In genomic region chr11:33707831-33708230, GRCh38 we compare ENCODE assay signal across 11 cellular contexts. TPM values are rescaled to one million over a fixed set of nuclear protein-coding genes. Genes with fewer than 3 reads are reported as not detected.
DNase-seq lines count a peak whose midpoint lies in the region; ATAC-seq, FAIRE-seq and TF ChIP-seq lines count a peak whose summit lies in the region.
"Not testable (repeated sequence)": the region's sequence is repeated elsewhere in the genome, so short reads cannot be mapped to it uniquely, and the experiment has no call there.
"Had no signal": no experiment of that assay in that cellular context is flagged by ENCODE, and none has a peak within 500 bp of the region (broad histone marks: within the 10 kb centered on the region; RNA-seq: fewer than 3 reads in every experiment).

No MANE protein-coding gene starts in this region.

- H3K9me1 ChIP-seq in endothelial cell of umbilical vein (replicated peaks; ENCODE audit: control insufficient read depth, extremely low read depth, insufficient read depth, low read length): not testable (repeated sequence)

- ATAC-seq in Right ventricle myocardium inferior (peak; percentile 24), right cardiac atrium (peak; percentile 53 to 66), lower lobe of right lung (peak; percentile 81 to 92), psoas muscle (peak; percentile 75 to 82 (median 81)), upper lobe of right lung (peak; percentile 83)

- DNase-seq in PC-9: peak in 1 of 2 experiments; percentile 91
- DNase-seq in endothelial cell of umbilical vein (ENCODE audit: low read depth, low spot score); Right ventricle myocardium inferior (ENCODE audit: missing footprints); right cardiac atrium; lower lobe of right lung; psoas muscle; upper lobe of right lung: not testable (repeated sequence)

- dilution Hi-C loops in endothelial cell of umbilical vein (cut with MboI; ENCODE audit: extremely low pct_ligation_motif_present, low sequenced_read_pairs): not testable (repeated sequence)

- not testable (repeated sequence) for TF ChIP-seq POLR2A in endothelial cell of umbilical vein (IDR thresholded peaks at IDR 0.05; ENCODE audit: low read depth, low read length)

- H3K9me2 ChIP-seq in PC-9 (ENCODE audit: insufficient read depth): not testable (repeated sequence)

- H3K4me2 ChIP-seq in PC-9: peak overlapping the region; percentile 30
- not testable (repeated sequence) for H3K4me2 ChIP-seq in endothelial cell of umbilical vein (ENCODE audit: insufficient read depth, low read length)

- peak overlapping the region; percentile 100 for H3K27ac ChIP-seq in ACC112 (ENCODE audit: low read depth, low read length)
- H3K27ac ChIP-seq in PC-9: peak overlapping the region; percentile 53
- not testable (repeated sequence) for H3K27ac ChIP-seq in endothelial cell of umbilical vein (ENCODE audit: insufficient read depth, low read depth, low read length)
- peak overlapping the region; percentile 69 for H3K27ac ChIP-seq in right cardiac atrium (ENCODE audit: low read length)
- H3K27ac ChIP-seq in lower lobe of right lung: peak overlapping the region; percentile 49
- peak overlapping the region; percentile 68 for H3K27ac ChIP-seq in psoas muscle
- H3K27ac ChIP-seq in upper lobe of right lung: peak overlapping the region; percentile 52

- not testable (repeated sequence) for BruUV-seq in PC-9 (replicated peaks; lab: Mats Ljungman, UMichigan); endothelial cell of umbilical vein (replicated peaks; lab: Mats Ljungman, UMichigan)

- H2AFZ ChIP-seq in ACC112 (ENCODE audit: low read length, unreplicated experiment); PC-9; endothelial cell of umbilical vein (ENCODE audit: low read depth, low read length): not testable (repeated sequence)

- H3K9ac ChIP-seq in endothelial cell of umbilical vein (replicated peaks; ENCODE audit: extremely low read depth, insufficient read depth, low read length): not testable (repeated sequence)

- peak; percentile 92 for FAIRE-seq in endothelial cell of umbilical vein (lab: Jason Lieb, UNC)

- not testable (repeated sequence) for H3K27me3 ChIP-seq in ACC112 (ENCODE audit: insufficient read depth, low read length); PC-9 (ENCODE audit: insufficient read depth, low read depth); endothelial cell of umbilical vein (ENCODE audit: control insufficient read depth in 2 of 2, insufficient read depth in 2 of 2, low read length in 2 of 2); right cardiac atrium (ENCODE audit: control insufficient read depth, insufficient read depth); lower lobe of right lung (ENCODE audit: low read depth); psoas muscle (ENCODE audit: insufficient read depth in 3 of 3, low read length in 2 of 3); upper lobe of right lung

- H3K4me3 ChIP-seq in ACC112 (ENCODE audit: low read depth, low read length); PC-9; endothelial cell of umbilical vein (replicated peaks in 1 of 3; ENCODE audit: insufficient read depth in 1 of 3, low read depth in 1 of 3, low read length in 3 of 3); right cardiac atrium (ENCODE audit: low read length); lower lobe of right lung; psoas muscle; upper lobe of right lung: not testable (repeated sequence)

- not testable (repeated sequence) for H3K9me3 ChIP-seq in PC-9 (ENCODE audit: insufficient read depth, low read depth); endothelial cell of umbilical vein (replicated peaks; ENCODE audit: control insufficient read depth, insufficient read depth, low read length); right cardiac atrium (ENCODE audit: control insufficient read depth, low read length); lower lobe of right lung; psoas muscle; upper lobe of right lung

- WGBS in right cardiac atrium: 51% methylated on average over 2 of the region's 2 CpGs
- WGBS in psoas muscle, 3 donors: 24% methylated on average over 2 of the region's 2 CpGs; no CpG with 5 or more reads in 2 of the 3 donors

- POLR2A ChIA-PET in PC-9 (lab: Charles Lee; ENCODE audit: unreplicated experiment): not testable (repeated sequence)
- POLR2A ChIA-PET in endothelial cell of umbilical vein (lab: Charles Lee): interaction anchor here (0.6 to 1.1 kb wide), 2 partner anchors 28 to 176 kb away, joined by 5 read pairs; partner anchors contain the start of gene CD59

- TF ChIP-seq CTCF in PC-9 (conservative IDR thresholded peaks at IDR 0.05); endothelial cell of umbilical vein (IDR thresholded peaks at IDR 0.05; ENCODE audit: extremely low read depth in 1 of 2, insufficient read depth in 1 of 2, low read depth in 1 of 2, low read length in 2 of 2); lower lobe of right lung (IDR thresholded peaks at IDR 0.05); psoas muscle (IDR thresholded peaks at IDR 0.05); upper lobe of right lung (IDR thresholded peaks at IDR 0.05): not testable (repeated sequence)

- H3K36me3 ChIP-seq in ACC112 (ENCODE audit: insufficient read depth, low read length) (peaks cover 55% of the 10 kb centered on the region), PC-9 (ENCODE audit: low read depth) (peaks cover 62% of the 10 kb centered on the region), endothelial cell of umbilical vein (ENCODE audit: control insufficient read depth in 2 of 2, extremely low read depth in 1 of 2, insufficient read depth in 2 of 2, low read length in 2 of 2) (peaks cover 22 to 32% of the 10 kb centered on the region in 2 experiments), lower lobe of right lung (peaks cover 68% of the 10 kb centered on the region), psoas muscle (ENCODE audit: insufficient read depth in 1 of 2, low read depth in 1 of 2) (peaks cover 18 to 68% of the 10 kb centered on the region in 2 donors), upper lobe of right lung (peaks cover 61% of the 10 kb centered on the region)

- H3F3A ChIP-seq in PC-9 (ENCODE audit: insufficient read depth, low read depth): peaks cover 62% of the 10 kb centered on the region

- CTCF ChIA-PET in PC-9 (lab: Charles Lee): interaction anchor here (0.6 kb wide), 2 partner anchors 46 to 321 kb away, joined by 4 to 8 read pairs; no protein-coding TSS in a partner anchor
- CTCF ChIA-PET in endothelial cell of umbilical vein (lab: Charles Lee): interaction anchor here (0.7 to 13.8 kb wide), 4 partner anchors 8 to 34 kb away, joined by 3 to 254 read pairs (median 10); no protein-coding TSS in a partner anchor

- intact Hi-C loops in PC-9 (cut with micrococcal nuclease; ENCODE audit: unreplicated experiment); endothelial cell of umbilical vein (cut with micrococcal nuclease); Right ventricle myocardium inferior (cut with DNase I); right cardiac atrium (cut with DNase I); lower lobe of right lung (cut with DNase I); psoas muscle (cut with DNase I); upper lobe of right lung (cut with DNase I): not testable (repeated sequence)

- H3K79me2 ChIP-seq in ACC112 (ENCODE audit: control insufficient read depth, insufficient read depth, low read length, unreplicated experiment) (peaks cover 49% of the 10 kb centered on the region), PC-9 (ENCODE audit: low read depth) (peaks cover 18% of the 10 kb centered on the region), endothelial cell of umbilical vein (ENCODE audit: control insufficient read depth, insufficient read depth, low read length) (peaks cover 71% of the 10 kb centered on the region)

- peaks cover 86% of the 10 kb centered on the region for H3K4me1 ChIP-seq in ACC112 (ENCODE audit: control insufficient read depth, insufficient read depth, low read length, unreplicated experiment)
- H3K4me1 ChIP-seq in PC-9 (replicated peaks; ENCODE audit: insufficient read depth): peaks cover 65% of the 10 kb centered on the region
- peaks cover 70% of the 10 kb centered on the region for H3K4me1 ChIP-seq in endothelial cell of umbilical vein (ENCODE audit: control insufficient read depth, extremely low read depth, insufficient read depth, low read length)
- H3K4me1 ChIP-seq in right cardiac atrium (ENCODE audit: control insufficient read depth, insufficient read depth, low read length): peaks cover 34% of the 10 kb centered on the region
- H3K4me1 ChIP-seq in lower lobe of right lung: peaks cover 73% of the 10 kb centered on the region
- H3K4me1 ChIP-seq in psoas muscle: peaks cover 68% of the 10 kb centered on the region
- H3K4me1 ChIP-seq in upper lobe of right lung: peaks cover 47% of the 10 kb centered on the region

- H4K20me1 ChIP-seq in PC-9 (ENCODE audit: insufficient read depth); endothelial cell of umbilical vein (replicated peaks; ENCODE audit: control insufficient read depth, extremely low read depth, insufficient read depth, low read length): not testable (repeated sequence)

RNA-seq across cellular contexts. Expression of gene C11orf91, which starts 7.2 kb away (rescaled TPM):
- total RNA-seq in PC-9 (2021) (0.90 TPM in 1 of 2 replicates, not detected in the other), endothelial cell of umbilical vein (1.4 and 2.1 TPM in 2 replicates), Right ventricle myocardium inferior (not detected), right cardiac atrium (1 to 10 TPM in 1 of 4 donors, not detected in 3; 1.9 TPM), lower lobe of right lung (not detected), psoas muscle (under 1 TPM in 3 of 4 donors, not detected in 1; 0.49 to 0.87 (median 0.53) TPM), upper lobe of right lung (1.5 TPM)
- polyA plus RNA-seq in endothelial cell of umbilical vein (0.21 and 0.94 TPM in 2 replicates), right cardiac atrium (not detected), psoas muscle (under 1 TPM in 1 of 3 donors, not detected in 2; 0.14 TPM)
- 0.12 TPM in 1 of 2 replicates, not detected in the other for polyA plus RNA-seq in endothelial cell of umbilical vein (2011; cell fraction: cytosol; rRNA removed)
- polyA plus RNA-seq in endothelial cell of umbilical vein (2011; cell fraction: nucleus; rRNA removed): 0.36 and 0.84 TPM in 2 replicates
- polyA plus RNA-seq in endothelial cell of umbilical vein (2012): 0.48 and 0.59 TPM in 2 replicates
- polyA minus RNA-seq in endothelial cell of umbilical vein: not detected in 2 replicates
- not detected for polyA minus RNA-seq in endothelial cell of umbilical vein (2011; cell fraction: cytosol; rRNA and poly(A)+ RNA removed)
- polyA minus RNA-seq in endothelial cell of umbilical vein (2011; cell fraction: nucleus; rRNA and poly(A)+ RNA removed): 2.5 and 9.7 TPM in 2 replicates
- total RNA-seq: CD4-positive, CD25-positive, alpha-beta regulatory T cell; Daoy; K562 had no signal
- polyA plus RNA-seq: CD4-positive, CD25-positive, alpha-beta regulatory T cell; K562 had no signal

RNA-seq across cellular contexts. Expression of gene CD59, which starts 28.4 kb away (rescaled TPM):
- 288 and 291 TPM in 2 replicates for total RNA-seq in PC-9 (2021)
- total RNA-seq in endothelial cell of umbilical vein: 1,084 and 1,141 TPM in 2 replicates
- polyA plus RNA-seq in endothelial cell of umbilical vein: 898 and 992 TPM in 2 replicates
- polyA plus RNA-seq in endothelial cell of umbilical vein (2011; cell fraction: cytosol; rRNA removed): 1,189 and 1,210 TPM in 2 replicates
- 468 and 574 TPM in 2 replicates for polyA plus RNA-seq in endothelial cell of umbilical vein (2011; cell fraction: nucleus; rRNA removed)
- polyA plus RNA-seq in endothelial cell of umbilical vein (2012): 1,678 and 2,079 TPM in 2 replicates
- polyA minus RNA-seq in endothelial cell of umbilical vein: 1,358 and 1,650 TPM in 2 replicates
- 111 TPM for polyA minus RNA-seq in endothelial cell of umbilical vein (2011; cell fraction: cytosol; rRNA and poly(A)+ RNA removed)
- polyA minus RNA-seq in endothelial cell of umbilical vein (2011; cell fraction: nucleus; rRNA and poly(A)+ RNA removed): 286 and 554 TPM in 2 replicates
- total RNA-seq in Right ventricle myocardium inferior: 817 TPM
- 100 to 1,000 TPM; 619 to 780 (median 669) TPM for total RNA-seq in right cardiac atrium
- polyA plus RNA-seq in right cardiac atrium: 245 TPM
- 816 TPM for total RNA-seq in lower lobe of right lung
- 100 to 1,000 TPM; 548 to 930 (median 580) TPM for total RNA-seq in psoas muscle
- 100 to 1,000 TPM; 423 to 754 (median 450) TPM for polyA plus RNA-seq in psoas muscle
- total RNA-seq in upper lobe of right lung: 1,004 TPM

Comparison
In these comparisons a context has a peak if more than half of its experiments do, and no peak if none do; other contexts are left out.
1. ATAC-seq: peak in every context shown above with its lines; median percentile 86 in lower lobe of right lung; 83 in upper lobe of right lung; 81 in psoas muscle; 60 in right cardiac atrium; 24 in Right ventricle myocardium inferior.